11 cellular contexts compared by ENCODE assay signal in genomic region chr2:46978696-46979095, GRCh38. TPM values are rescaled to one million over a fixed set of nuclear protein-coding genes. Genes with fewer than 3 reads are reported as not detected.
DNase-seq lines count a peak whose midpoint lies in the region; ATAC-seq and TF ChIP-seq lines count a peak whose summit lies in the region.
"Had no signal": no experiment of that assay in that cellular context is flagged by ENCODE, and none has a peak within 500 bp of the region (broad histone marks: within the 10 kb centered on the region; RNA-seq: fewer than 3 reads in every experiment).

No MANE protein-coding gene starts in this region.

- H3K9me3 Mint-ChIP-seq in activated B cell treated with CpG ODN at 0.5 μM for 24 hours, result no peaks in the 10 kb centered on the region
- no peaks in the 10 kb centered on the region for H3K9me3 Mint-ChIP-seq in natural killer cell

- CTCF ChIA-PET in activated B cell treated with CpG ODN at 0.5 μM for 24 hours (lab: Charles Lee), result interaction anchor here (1.3 kb wide), 1 partner anchor 60 kb away, joined by 3 read pairs; no protein-coding TSS in a partner anchor

- H3K4me2 ChIP-seq in DOHH2 (ENCODE audit: low read length), result peak overlapping the region; percentile 98

- H3K27ac ChIP-seq in DOHH2 (ENCODE audit: low read depth, low read length), result peak overlapping the region; percentile 82

- peak overlapping the region; percentile 95 for H3K27ac Mint-ChIP-seq in activated B cell treated with CpG ODN at 0.5 μM for 24 hours
- peak overlapping the region; percentile 87 to 89 for H3K27ac Mint-ChIP-seq in natural killer cell

- H4K20me1 ChIP-seq in DOHH2 (ENCODE audit: control insufficient read depth, insufficient read depth, low read depth, low read length), result no peaks in the 10 kb centered on the region

- TF ChIP-seq CTCF in DOHH2 (IDR thresholded peaks at IDR 0.05; ENCODE audit: low read depth, low read length, poor library complexity, severe bottlenecking) (no peak), activated B cell treated with CpG ODN at 0.5 μM for 24 hours (IDR thresholded peaks at IDR 0.05) (no peak), natural killer cell (IDR thresholded peaks at IDR 0.05) (no peak)

- peaks cover 73% of the 10 kb centered on the region for H3K4me1 ChIP-seq in DOHH2 (ENCODE audit: control insufficient read depth, low read length)

- H3K36me3 ChIP-seq in DOHH2 (ENCODE audit: control insufficient read depth, low read length), result peaks cover 51% of the 10 kb centered on the region

- no peaks in the 10 kb centered on the region for H3K9me2 ChIP-seq in DOHH2 (replicated peaks; ENCODE audit: control insufficient read depth, low read length)

- peaks cover 42% of the 10 kb centered on the region for H3K79me2 ChIP-seq in DOHH2 (ENCODE audit: control insufficient read depth, low read length)

- peak overlapping the region; percentile 74 for H3K4me3 Mint-ChIP-seq in activated B cell treated with CpG ODN at 0.5 μM for 24 hours
- peak overlapping the region; percentile 77 for H3K4me3 Mint-ChIP-seq in natural killer cell

- intact Hi-C loops in activated B cell treated with CpG ODN at 0.5 μM for 24 hours (cut with micrococcal nuclease) (loop anchor here (1.0 to 2.0 kb wide), 2 partner anchors 16 to 34 kb away; no protein-coding TSS in a partner anchor), natural killer cell (cut with micrococcal nuclease) (loop anchor here (5.0 kb wide), 1 partner anchor 61 kb away; the partner anchor contains the start of gene MCFD2)

- POLR2A ChIA-PET in activated B cell treated with CpG ODN at 0.5 μM for 24 hours (lab: Charles Lee), result interaction anchor here (0.5 to 1.3 kb wide), 5 partner anchors 9 to 329 kb away, joined by 3 to 9 read pairs (median 3); no protein-coding TSS in a partner anchor

- peak; percentile 27 for ATAC-seq in GM21786 (IDR thresholded peaks at IDR 0.05; ENCODE audit: unreplicated experiment)
- ATAC-seq in activated B cell treated with CpG ODN at 0.5 μM for 24 hours (ENCODE audit: low read depth), result no peak
- peak; percentile 40 to 52 (median 47) for ATAC-seq in natural killer cell
- no peak for ATAC-seq in HG03097 (IDR thresholded peaks at IDR 0.05; ENCODE audit: low FRiP score, unreplicated experiment)
- ATAC-seq in GM21526 (IDR thresholded peaks at IDR 0.05; ENCODE audit: low FRiP score, unreplicated experiment), result no peak
- no peak for ATAC-seq in GM18858 (IDR thresholded peaks at IDR 0.05; ENCODE audit: unreplicated experiment)

- H3K4me1 Mint-ChIP-seq in activated B cell treated with CpG ODN at 0.5 μM for 24 hours (peaks cover 80% of the 10 kb centered on the region), natural killer cell (peaks cover 23 to 29% of the 10 kb centered on the region in 2 donors)

- H3K4me3 ChIP-seq in DOHH2 (ENCODE audit: low read length), result peak overlapping the region; percentile 68

- H3F3A ChIP-seq in DOHH2 (ENCODE audit: control insufficient read depth, insufficient read depth), result peaks cover 19% of the 10 kb centered on the region

- DNase-seq in activated B cell treated with CpG ODN at 0.5 μM for 24 hours, result no peak
- DNase-seq in natural killer cell, result no peak
- DNase-seq in NCI-H146 treated with DMSO at 0.1 percent for 48 hours (lab: John Stamatoyannopoulos, UW; ENCODE audit: unreplicated experiment), result no peak
- DNase-seq: Calu3, mesendoderm, NCI-H345 had no signal

- H3K27me3 Mint-ChIP-seq in activated B cell treated with CpG ODN at 0.5 μM for 24 hours, result no peaks in the 10 kb centered on the region
- no peaks in the 10 kb centered on the region for H3K27me3 Mint-ChIP-seq in natural killer cell (ENCODE audit: low read depth in 2 of 2)

- no peaks in the 10 kb centered on the region for H3K9me3 ChIP-seq in DOHH2 (ENCODE audit: control insufficient read depth, insufficient read depth, low read length)

- H3K27me3 ChIP-seq in DOHH2 (ENCODE audit: control insufficient read depth, low read length), result no peaks in the 10 kb centered on the region

- H3K36me3 Mint-ChIP-seq in activated B cell treated with CpG ODN at 0.5 μM for 24 hours (ENCODE audit: low read depth) (peaks cover 71% of the 10 kb centered on the region), natural killer cell (no peaks in the 10 kb centered on the region)

RNA-seq across cellular contexts. Expression of gene TTC7A, which starts 37.7 kb away (rescaled TPM):
- total RNA-seq in activated B cell treated with CpG ODN at 0.5 μM for 24 hours, result 117 and 127 TPM in 2 replicates
- 10 to 100 TPM; 27.2 to 41.4 (median 35.6) TPM for total RNA-seq in natural killer cell

Comparison
In these comparisons a context has a peak if more than half of its experiments do, and no peak if none do; other contexts are left out.
1. ATAC-seq: peak in GM21786 (single experiment) and natural killer cell (3 of 3); none in activated B cell treated with CpG ODN at 0.5 μM for 24 hours (single experiment), HG03097 (single experiment), GM21526 (single experiment) and GM18858 (single experiment).